In genomic region chr19:16573925-16574324, GRCh38 we compare ENCODE assay signal across 9 cellular contexts. TPM values are rescaled to one million over a fixed set of nuclear protein-coding genes. Genes with fewer than 3 reads are reported as not detected.
DNase-seq lines count a peak whose midpoint lies in the region; ATAC-seq and TF ChIP-seq lines count a peak whose summit lies in the region.
"Had no signal": no experiment of that assay in that cellular context is flagged by ENCODE, and none has a peak within 500 bp of the region (broad histone marks: within the 10 kb centered on the region; RNA-seq: fewer than 3 reads in every experiment).

No MANE protein-coding gene starts in this region.

- CTCF ChIA-PET in PC-9 (lab: Charles Lee), result no interaction called here

- H3K9ac ChIP-seq in GM23248 (no peak overlapping the region; the same call in 1 of the 2 replicates), endocrine pancreas (ENCODE audit: control insufficient read depth, insufficient read depth, low read length) (peak overlapping the region; percentile 48)

- intact Hi-C loops in PC-9 (cut with micrococcal nuclease; ENCODE audit: unreplicated experiment), result no loop called here

- H4K20me1 ChIP-seq in GM23248 (ENCODE audit: insufficient read depth), result no peaks in the 10 kb centered on the region
- peaks cover 28% of the 10 kb centered on the region for H4K20me1 ChIP-seq in PC-9 (ENCODE audit: insufficient read depth)

- H3K27me3 ChIP-seq in GM23248 (replicated peaks; ENCODE audit: insufficient read depth) (no peaks in the 10 kb centered on the region), PC-9 (ENCODE audit: insufficient read depth, low read depth) (no peaks in the 10 kb centered on the region), endocrine pancreas (ENCODE audit: control insufficient read depth, insufficient read depth, low read length) (no peaks in the 10 kb centered on the region)

- H3K9me3 ChIP-seq in GM23248 (ENCODE audit: low read depth) (no peaks in the 10 kb centered on the region), PC-9 (ENCODE audit: insufficient read depth, low read depth) (no peaks in the 10 kb centered on the region), endocrine pancreas (ENCODE audit: control insufficient read depth, low read length) (no peaks in the 10 kb centered on the region)

- H3K9me2 ChIP-seq in GM23248 (ENCODE audit: insufficient read depth), result no peaks in the 10 kb centered on the region
- no peaks in the 10 kb centered on the region for H3K9me2 ChIP-seq in PC-9 (ENCODE audit: insufficient read depth)

- H3K27ac ChIP-seq in GM23248 (no peak overlapping the region), PC-9 (no peak overlapping the region)

- H3K4me2 ChIP-seq in GM23248 (ENCODE audit: unreplicated experiment) (peak overlapping the region; percentile 83), PC-9 (peak overlapping the region; percentile 88)

- H3K4me1 ChIP-seq in GM23248 (ENCODE audit: insufficient read depth) (peaks cover 16% of the 10 kb centered on the region), PC-9 (replicated peaks; ENCODE audit: insufficient read depth) (peaks cover 38% of the 10 kb centered on the region), endocrine pancreas (ENCODE audit: control insufficient read depth, insufficient read depth, low read length) (peaks cover 4% of the 10 kb centered on the region)

- H2AFZ ChIP-seq in GM23248, result no peak overlapping the region
- no peak overlapping the region for H2AFZ ChIP-seq in PC-9

- BruUV-seq in PC-9 (replicated peaks; lab: Mats Ljungman, UMichigan), result no TSS peak

- in situ Hi-C loops in GM23248 (cut with MboI), result no loop called here

- no peak for TF ChIP-seq CTCF in PC-9 (conservative IDR thresholded peaks at IDR 0.05)

- H3K36me3 ChIP-seq in GM23248 (ENCODE audit: low read depth) (no peaks in the 10 kb centered on the region; the same call in 1 of the 2 replicates), PC-9 (ENCODE audit: low read depth) (peaks cover 9% of the 10 kb centered on the region; the same call in 1 of the 2 replicates), endocrine pancreas (ENCODE audit: control insufficient read depth, insufficient read depth, low read length) (no peaks in the 10 kb centered on the region)

- no peak for ATAC-seq in HG02885 (IDR thresholded peaks at IDR 0.05; ENCODE audit: poor library complexity, unreplicated experiment)
- ATAC-seq: esophagus mucosa had no signal

- H3K79me2 ChIP-seq in GM23248 (ENCODE audit: insufficient read depth) (peaks cover 96% of the 10 kb centered on the region), PC-9 (ENCODE audit: low read depth) (peaks cover 85% of the 10 kb centered on the region)

- H3F3A ChIP-seq in GM23248 (ENCODE audit: insufficient read depth), result 0 out of 2 replicates have a peak, but pooled peaks cover 6% of the 10 kb centered on the region
- H3F3A ChIP-seq in PC-9 (ENCODE audit: insufficient read depth, low read depth), result peaks cover 35% of the 10 kb centered on the region

- POLR2A ChIA-PET in PC-9 (lab: Charles Lee; ENCODE audit: unreplicated experiment), result interaction anchor here (0.7 kb wide), 1 partner anchor 253 kb away, joined by 4 read pairs; no protein-coding TSS in a partner anchor

- peak overlapping the region; percentile 100 for H3K4me3 ChIP-seq in GM23248
- H3K4me3 ChIP-seq in PC-9, result peak overlapping the region; percentile 73; the same call in 1 of the 2 replicates
- no peak overlapping the region for H3K4me3 ChIP-seq in endocrine pancreas (ENCODE audit: control insufficient read depth, insufficient read depth, low read length)
- peak overlapping the region; percentile 94 for H3K4me3 ChIP-seq in skeletal muscle cell (ENCODE audit: low read depth, low read length)

- DNase-seq in GM23248, result no peak
- no peak for DNase-seq in PC-9
- DNase-seq in skeletal muscle cell (ENCODE audit: low read depth), result no peak
- DNase-seq in NCI-H446 (lab: John Stamatoyannopoulos, UW), result no peak
- no peak for DNase-seq in amygdala (lab: John Stamatoyannopoulos, UW)
- DNase-seq: OCI-M1 had no signal

RNA-seq across cellular contexts. Expression of gene SLC35E1, which starts 1.7 kb away (rescaled TPM):
- total RNA-seq in GM23248 (2014; rRNA removed; shearing (Covaris generic)), result 39.7 and 43.2 TPM in 2 replicates
- 35.7 and 38.8 TPM in 2 replicates for polyA plus RNA-seq in GM23248 (2016; fragmentation: Nextera tagmentation; extraction: Ambion mirVana)
- 61.0 and 65.3 TPM in 2 replicates for total RNA-seq in PC-9 (2021)

RNA-seq across cellular contexts. Expression of gene CHERP, which starts 31.7 kb away (rescaled TPM):
- total RNA-seq in GM23248 (2014; rRNA removed; shearing (Covaris generic)), result 1.4 and 2.9 TPM in 2 replicates
- 16.8 and 20.5 TPM in 2 replicates for polyA plus RNA-seq in GM23248 (2016; fragmentation: Nextera tagmentation; extraction: Ambion mirVana)
- total RNA-seq in PC-9 (2021), result 47.7 and 52.9 TPM in 2 replicates

RNA-seq across cellular contexts. Expression of gene MED26, which starts 54.1 kb away (rescaled TPM):
- total RNA-seq in GM23248 (2014; rRNA removed; shearing (Covaris generic)), result 6.2 and 6.7 TPM in 2 replicates
- 3.3 and 4.4 TPM in 2 replicates for polyA plus RNA-seq in GM23248 (2016; fragmentation: Nextera tagmentation; extraction: Ambion mirVana)
- 11.9 and 13.0 TPM in 2 replicates for total RNA-seq in PC-9 (2021)

Comparison
In these comparisons a context has a peak if more than half of its experiments do, and no peak if none do; other contexts are left out.
1. RNA of gene CHERP, which starts 31.7 kb away (total RNA-seq): 47.7 to 52.9 TPM in PC-9; 1.4 to 2.9 TPM in GM23248; every median in the first group is over 10 times any median in the second.